In genomic region chr4:146340798-146341197, GRCh38 we compare ENCODE assay signal across 8 cellular contexts.
A peak's percentile ranks its signal among the peaks of the same experiment; 100 is the strongest.
DNase-seq lines count a peak whose midpoint lies in the region; ATAC-seq and TF ChIP-seq lines count a peak whose summit lies in the region.

No MANE protein-coding gene starts in this region.

- H3K9me3 ChIP-seq in ascending aorta: no peaks in the 10 kb centered on the region
- no peaks in the 10 kb centered on the region for H3K9me3 ChIP-seq in CD8-positive, alpha-beta memory T cell (ENCODE audit: low read length)

- H3K36me3 ChIP-seq in ascending aorta: no peaks in the 10 kb centered on the region
- no peaks in the 10 kb centered on the region for H3K36me3 ChIP-seq in CD8-positive, alpha-beta memory T cell (ENCODE audit: insufficient read depth, low read length)

- no peaks in the 10 kb centered on the region for H3K27me3 Mint-ChIP-seq in HFFc6 (ENCODE audit: insufficient read depth)
- peaks cover 25% of the 10 kb centered on the region for H3K27me3 Mint-ChIP-seq in mesothelial cell of epicardium (ENCODE audit: low read depth)
- no peaks in the 10 kb centered on the region for H3K27me3 Mint-ChIP-seq in activated T-helper 17 cell treated with anti-CD3 and anti-CD28 coated beads, Interleukin-2, amount 50 U/mL, for 72 hours
- no peaks in the 10 kb centered on the region for H3K27me3 Mint-ChIP-seq in CD8-positive, alpha-beta memory T cell

- no peak overlapping the region for H3K27ac ChIP-seq in ascending aorta
- H3K27ac ChIP-seq in CD8-positive, alpha-beta memory T cell (ENCODE audit: low read depth, low read length): no peak overlapping the region

- no peak overlapping the region for H3K4me3 Mint-ChIP-seq in HFFc6
- H3K4me3 Mint-ChIP-seq in mesothelial cell of epicardium: no peak overlapping the region
- no peak overlapping the region for H3K4me3 Mint-ChIP-seq in activated T-helper 17 cell treated with anti-CD3 and anti-CD28 coated beads, Interleukin-2, amount 50 U/mL, for 72 hours
- H3K4me3 Mint-ChIP-seq in CD8-positive, alpha-beta memory T cell: no peak overlapping the region

- H3K27ac Mint-ChIP-seq in HFFc6: no peak overlapping the region
- H3K27ac Mint-ChIP-seq in mesothelial cell of epicardium: no peak overlapping the region
- no peak overlapping the region for H3K27ac Mint-ChIP-seq in activated T-helper 17 cell treated with anti-CD3 and anti-CD28 coated beads, Interleukin-2, amount 50 U/mL, for 72 hours
- H3K27ac Mint-ChIP-seq in CD8-positive, alpha-beta memory T cell: no peak overlapping the region

- no peak overlapping the region for H3K4me3 ChIP-seq in ascending aorta
- H3K4me3 ChIP-seq in CD8-positive, alpha-beta memory T cell (ENCODE audit: low read length): no peak overlapping the region

- H3K4me1 Mint-ChIP-seq in HFFc6 (ENCODE audit: low read depth) (peaks cover 24% of the 10 kb centered on the region), mesothelial cell of epicardium (peaks cover 17% of the 10 kb centered on the region)
- H3K4me1 Mint-ChIP-seq in activated T-helper 17 cell treated with anti-CD3 and anti-CD28 coated beads, Interleukin-2, amount 50 U/mL, for 72 hours: peaks cover 4% of the 10 kb centered on the region
- H3K4me1 Mint-ChIP-seq in CD8-positive, alpha-beta memory T cell: no peaks in the 10 kb centered on the region

- ATAC-seq in activated T-helper 17 cell treated with anti-CD3 and anti-CD28 coated beads, Interleukin-2, amount 50 U/mL, for 72 hours (replicated peaks): no peak

- H3K36me3 Mint-ChIP-seq in HFFc6 (ENCODE audit: low read depth) (no peaks in the 10 kb centered on the region), mesothelial cell of epicardium (no peaks in the 10 kb centered on the region)
- H3K36me3 Mint-ChIP-seq in activated T-helper 17 cell treated with anti-CD3 and anti-CD28 coated beads, Interleukin-2, amount 50 U/mL, for 72 hours (ENCODE audit: low read depth): no peaks in the 10 kb centered on the region
- no peaks in the 10 kb centered on the region for H3K36me3 Mint-ChIP-seq in CD8-positive, alpha-beta memory T cell

- POLR2A ChIA-PET in CD8-positive, alpha-beta memory T cell (lab: Charles Lee): no interaction called here

- CTCF ChIA-PET in CD8-positive, alpha-beta memory T cell (lab: Charles Lee): interaction anchor here (1.6 kb wide), 1 partner anchor 756 kb away, joined by 6 read pairs; no protein-coding TSS in a partner anchor

- H3K9me3 Mint-ChIP-seq in HFFc6: no peaks in the 10 kb centered on the region
- H3K9me3 Mint-ChIP-seq in mesothelial cell of epicardium: no peaks in the 10 kb centered on the region
- H3K9me3 Mint-ChIP-seq in activated T-helper 17 cell treated with anti-CD3 and anti-CD28 coated beads, Interleukin-2, amount 50 U/mL, for 72 hours: no peaks in the 10 kb centered on the region
- H3K9me3 Mint-ChIP-seq in CD8-positive, alpha-beta memory T cell: no peaks in the 10 kb centered on the region

- no peaks in the 10 kb centered on the region for H3K4me1 ChIP-seq in ascending aorta
- H3K4me1 ChIP-seq in CD8-positive, alpha-beta memory T cell (ENCODE audit: insufficient read depth, low read length): no peaks in the 10 kb centered on the region

- intact Hi-C loops in ascending aorta (cut with DNase I): loop anchor here (5.0 kb wide), 2 partner anchors 577 to 757 kb away; no protein-coding TSS in a partner anchor

- no peaks in the 10 kb centered on the region for H3K27me3 ChIP-seq in ascending aorta
- no peaks in the 10 kb centered on the region for H3K27me3 ChIP-seq in CD8-positive, alpha-beta memory T cell (ENCODE audit: insufficient read depth, low read length, poor library complexity, severe bottlenecking)

- TF ChIP-seq CTCF in HFFc6 (IDR thresholded peaks at IDR 0.05) (peak; percentile 82), ascending aorta (IDR thresholded peaks at IDR 0.05) (peak in 2 of 3 experiments; percentile 10 to 37), mesothelial cell of epicardium (IDR thresholded peaks at IDR 0.05; ENCODE audit: unreplicated experiment) (peak; percentile 51)

- DNase-seq in DMS53 (lab: John Stamatoyannopoulos, UW) (peak; percentile 42), HFFc6 (peak; percentile 43), ascending aorta (ENCODE audit: low spot score in 2 of 2) (no peak), mesothelial cell of epicardium (ENCODE audit: low spot score in 2 of 2, unreplicated experiment in 2 of 2) (no peak), putamen (ENCODE audit: low spot score) (no peak), NCI-H1436 (lab: John Stamatoyannopoulos, UW) (no peak)
- DNase-seq in CD8-positive, alpha-beta memory T cell: no peak

Comparison
In these comparisons a context has a peak if more than half of its experiments do, and no peak if none do; other contexts are left out.
1. DNase-seq: peak in DMS53 (single experiment) and HFFc6 (single experiment); none in ascending aorta (0 of 2), mesothelial cell of epicardium (0 of 2), CD8-positive, alpha-beta memory T cell (0 of 5), putamen (single experiment) and NCI-H1436 (single experiment).
2. CTCF ChIP-seq: peak in every context shown above with its lines; median percentile 82 in HFFc6; 51 in mesothelial cell of epicardium; 24 in ascending aorta.